Comparison of ENCODE assay signal across 9 cellular contexts in the genomic region with DNA sequence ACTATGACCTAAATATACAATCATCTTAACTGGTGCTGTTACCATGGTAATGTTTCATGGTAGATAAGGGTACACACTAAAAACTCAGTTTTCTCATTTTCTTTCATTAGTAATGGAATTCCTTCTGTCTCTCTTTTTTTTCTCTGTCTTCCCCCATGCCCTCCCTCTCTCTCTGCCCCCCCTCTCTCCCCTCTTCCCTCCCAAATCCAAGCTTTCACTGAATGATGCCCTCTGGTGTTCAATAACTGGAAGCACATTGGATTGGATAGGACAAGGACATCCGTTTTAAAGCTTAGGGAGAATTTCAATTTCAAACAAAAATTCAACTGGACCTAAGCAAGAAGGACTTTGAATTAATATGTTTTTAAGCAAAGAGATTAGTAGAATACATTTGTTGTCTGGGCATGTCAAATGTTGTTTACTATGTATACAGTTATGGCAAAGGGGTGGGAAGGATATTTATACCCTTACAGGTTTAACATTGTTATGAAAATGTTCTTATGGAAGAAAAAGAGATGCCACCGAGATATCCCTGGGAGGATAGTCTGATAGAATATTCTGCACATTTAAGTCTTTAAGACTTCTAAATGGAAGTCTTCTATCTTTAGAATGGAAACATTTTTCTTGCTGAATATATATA. TPM values are rescaled to one million over a fixed set of nuclear protein-coding genes. Genes with fewer than 3 reads are reported as not detected.
DNase-seq lines count a peak whose midpoint lies in the region; ATAC-seq and TF ChIP-seq lines count a peak whose summit lies in the region.
"Had no signal": no experiment of that assay in that cellular context is flagged by ENCODE, and none has a peak within 500 bp of the region (broad histone marks: within the 10 kb centered on the region; RNA-seq: fewer than 3 reads in every experiment).

No MANE protein-coding gene starts in this region.

- H3K27ac Mint-ChIP-seq in brain, result no peak overlapping the region
- H3K27ac Mint-ChIP-seq in nephron progenitor cell, result no peak overlapping the region
- H3K27ac Mint-ChIP-seq: activated naive CD8-positive, alpha-beta T cell had no signal

- H3K27me3 ChIP-seq in psoas muscle (ENCODE audit: insufficient read depth in 3 of 3, low read length in 2 of 3) (peaks cover 8 to 25% (median 15%) of the 10 kb centered on the region in 3 donors), tibial artery (peaks cover 0 to 28% of the 10 kb centered on the region in 2 donors)

- 19 to 41% (median 29%) methylated on average over 2 of the region's 2 CpGs for whole genome bisulfite sequencing in psoas muscle, 3 donors

- H3K27ac ChIP-seq in psoas muscle, result no peak overlapping the region
- H3K27ac ChIP-seq in tibial artery, result no peak overlapping the region

- H3K9me3 ChIP-seq in psoas muscle (no peaks in the 10 kb centered on the region), tibial artery (no peaks in the 10 kb centered on the region)

- intact Hi-C loops in psoas muscle (cut with DNase I) (no loop called here), tibial artery (cut with DNase I; ENCODE audit: low total_unique reads) (no loop called here)

- H3K4me1 ChIP-seq in psoas muscle (no peaks in the 10 kb centered on the region), tibial artery (peaks cover 0 to 20% (median 16%) of the 10 kb centered on the region in 4 donors)

- H3K36me3 ChIP-seq in psoas muscle (ENCODE audit: insufficient read depth in 1 of 2, low read depth in 1 of 2) (no peaks in the 10 kb centered on the region), tibial artery (no peaks in the 10 kb centered on the region)

- H3K36me3 Mint-ChIP-seq in brain (no peaks in the 10 kb centered on the region), nephron progenitor cell (ENCODE audit: low read depth) (no peaks in the 10 kb centered on the region)
- H3K36me3 Mint-ChIP-seq: activated naive CD8-positive, alpha-beta T cell had no signal

- H3K4me3 ChIP-seq in psoas muscle (no peak overlapping the region), tibial artery (no peak overlapping the region)

- TF ChIP-seq CTCF in GM10266 (IDR thresholded peaks at IDR 0.05; ENCODE audit: control insufficient read depth, insufficient read depth, low read depth, missing control alignments) (peak; percentile 43), brain (conservative IDR thresholded peaks at IDR 0.05) (peak; percentile 36 to 69), nephron progenitor cell (IDR thresholded peaks at IDR 0.05) (peak; percentile 46), psoas muscle (IDR thresholded peaks at IDR 0.05) (no peak), tibial artery (IDR thresholded peaks at IDR 0.05) (no peak)

- DNase-seq in GM10266 (ENCODE audit: extremely low spot score), result no peak
- DNase-seq in NAMALWA (ENCODE audit: low spot score), result peak; percentile 30
- no peak for DNase-seq in nephron progenitor cell
- DNase-seq in psoas muscle, result no peak
- no peak for DNase-seq in tibial artery
- DNase-seq: GOT3 had no signal

- H3K4me1 Mint-ChIP-seq in brain, result peaks cover 18% of the 10 kb centered on the region
- H3K4me1 Mint-ChIP-seq in nephron progenitor cell, result peaks cover 11% of the 10 kb centered on the region

- H3K4me3 Mint-ChIP-seq in brain (peak overlapping the region in 1 of 5 experiments; percentile 36), nephron progenitor cell (no peak overlapping the region)
- H3K4me3 Mint-ChIP-seq: activated naive CD8-positive, alpha-beta T cell had no signal

- peaks cover 47% of the 10 kb centered on the region for H3K27me3 Mint-ChIP-seq in brain
- peaks cover 51% of the 10 kb centered on the region for H3K27me3 Mint-ChIP-seq in nephron progenitor cell (ENCODE audit: low read depth, poor library complexity)

- ATAC-seq in psoas muscle, result no peak
- ATAC-seq in HG02970 (IDR thresholded peaks at IDR 0.05; ENCODE audit: low FRiP score, unreplicated experiment), result no peak

- H3K9me3 Mint-ChIP-seq in brain (no peaks in the 10 kb centered on the region), nephron progenitor cell (no peaks in the 10 kb centered on the region)

RNA-seq across cellular contexts. Expression of a gene that starts 6.1 kb away (rescaled TPM):
- polyA plus RNA-seq in brain (ENCODE audit: insufficient read depth, low read depth, low replicate concordance) (0.36 TPM), psoas muscle (not detected)
- not detected for total RNA-seq in psoas muscle

Comparison
In these comparisons a context has a peak if more than half of its experiments do, and no peak if none do; other contexts are left out.
1. CTCF ChIP-seq: peak in GM10266 (single experiment), brain (2 of 2) and nephron progenitor cell (single experiment); none in psoas muscle (single experiment) and tibial artery (0 of 2).